Comparison of ENCODE assay signal across 8 cellular contexts in genomic region chr2:233251306-233252116, GRCh38. TPM values are rescaled to one million over a fixed set of nuclear protein-coding genes. Genes with fewer than 3 reads are reported as not detected.
DNase-seq lines count a peak whose midpoint lies in the region; ATAC-seq, FAIRE-seq and TF ChIP-seq lines count a peak whose summit lies in the region.

Gene ATG16L1, plus strand, starts transcription at chr2:233251673. Its CDS starts 155 bp downstream, at chr2:233251828.

- CTCF ChIA-PET in A549 (lab: Yijun Ruan, JAX): interaction anchor here (0.6 to 5.8 kb wide), 42 partner anchors 11 to 649 kb away, joined by 3 to 49 read pairs (median 4); partner anchors contain the start of gene DGKD

- H3K27ac ChIP-seq in A549: peak within 1 kb of the TSS; percentile 91 to 99
- peak within 1 kb of the TSS; percentile 56 to 92 (median 73) for H3K27ac ChIP-seq in body of pancreas
- H3K27ac ChIP-seq in sigmoid colon: peak within 1 kb of the TSS; percentile 90 to 97 (median 94)

- under 1% methylated on average over 33 of the region's 75 CpGs for WGBS in A549 (ENCODE audit: missing lambda C conversion rate)
- WGBS in body of pancreas, 2 donors: 1% methylated on average over 29 to 73 of the region's 75 CpGs
- WGBS in sigmoid colon, 2 donors: 0% methylated on average over 75 of the region's 75 CpGs

- POLR2A ChIA-PET in A549 (lab: Yijun Ruan, JAX): interaction anchor here (0.6 to 1.2 kb wide), 6 partner anchors 9 to 395 kb away, joined by 3 to 5 read pairs (median 4); no protein-coding TSS in a partner anchor

- no peak for FAIRE-seq in A549 (lab: Jason Lieb, UNC)
- FAIRE-seq in TTC549 (lab: Jason Lieb, UNC): peak; percentile 57

- peak; percentile 98 for TF ChIP-seq CTCF in A549 (IDR thresholded peaks at IDR 0.05)
- TF ChIP-seq CTCF in body of pancreas (IDR thresholded peaks at IDR 0.05): peak; percentile 86 to 99 (median 99)
- TF ChIP-seq CTCF in sigmoid colon (IDR thresholded peaks at IDR 0.05): peak; percentile 76 to 88 (median 84)

- peak; percentile 95 to 97 for ATAC-seq in A549
- ATAC-seq in HG03066 (IDR thresholded peaks at IDR 0.05; ENCODE audit: low read depth, unreplicated experiment): peak; percentile 95
- ATAC-seq in body of pancreas: peak; percentile 100

- H3K4me1 ChIP-seq in A549 (peaks cover 56% of the 10 kb centered on the region), body of pancreas (peaks cover 22% of the 10 kb centered on the region), sigmoid colon (peaks cover 0 to 40% (median 33%) of the 10 kb centered on the region in 4 donors)

- no peaks in the 10 kb centered on the region for H3K36me3 ChIP-seq in body of pancreas (replicated peaks in 1 of 2; ENCODE audit: insufficient read depth in 1 of 2, low read depth in 2 of 2)
- peaks cover 0 to 10% (median 2%) of the 10 kb centered on the region in 4 donors for H3K36me3 ChIP-seq in sigmoid colon

- TF ChIP-seq EP300 in A549 (IDR thresholded peaks at IDR 0.05) (no peak), sigmoid colon (IDR thresholded peaks at IDR 0.05) (peak in 2 of 4 donors; percentile 19 to 77)

- H3K27me3 ChIP-seq in body of pancreas: no peaks in the 10 kb centered on the region
- no peaks in the 10 kb centered on the region for H3K27me3 ChIP-seq in sigmoid colon

- TF ChIP-seq POLR2A in A549 (IDR thresholded peaks at IDR 0.05; ENCODE audit: low read length) (peak; percentile 91), GM18526 (IDR thresholded peaks at IDR 0.05; ENCODE audit: extremely low read depth, insufficient read length) (peak; percentile 90), body of pancreas (IDR thresholded peaks at IDR 0.05) (peak; percentile 52 to 90 (median 86)), sigmoid colon (IDR thresholded peaks at IDR 0.05) (peak; percentile 77 to 83)

- peak within 1 kb of the TSS; percentile 85 for H3K4me2 ChIP-seq in A549

- TF ChIP-seq RAD21 in A549 (conservative IDR thresholded peaks at IDR 0.05 in 1 of 2, IDR thresholded peaks at IDR 0.05 in 1 of 2): peak; percentile 97 to 100

- intact Hi-C loops in body of pancreas (cut with DNase I): no loop called here
- intact Hi-C loops in sigmoid colon (cut with DNase I): loop anchor here (1.0 to 10.0 kb wide), 7 partner anchors 103 to 749 kb away; partner anchors contain the start of genes DGKD and GIGYF2

- H3K9me3 ChIP-seq in A549: no peaks in the 10 kb centered on the region
- no peaks in the 10 kb centered on the region for H3K9me3 ChIP-seq in body of pancreas
- H3K9me3 ChIP-seq in sigmoid colon: no peaks in the 10 kb centered on the region

- peak within 1 kb of the TSS; percentile 95 for H3K4me3 ChIP-seq in A549
- peak within 1 kb of the TSS; percentile 77 to 100 for H3K4me3 ChIP-seq in body of pancreas
- H3K4me3 ChIP-seq in sigmoid colon: peak within 1 kb of the TSS; percentile 92 to 99 (median 96)

- DNase-seq in A549 (ENCODE audit: low read depth in 1 of 2, low spot score in 1 of 2): peak; percentile 96 to 98
- DNase-seq in NCI-H2107 treated with DMSO at 0.1 percent for 48 hours (lab: John Stamatoyannopoulos, UW; ENCODE audit: unreplicated experiment): peak; percentile 56
- DNase-seq in body of pancreas: peak; percentile 96 to 97 (median 97)
- DNase-seq in iPS DF 19.7 (ENCODE audit: low read depth, low spot score): peak; percentile 70
- peak; percentile 98 for DNase-seq in sigmoid colon

TF ChIP-seq in A549, 52 proteins besides CTCF, POLR2A, EP300 and RAD21 (continues in another document):
- TF ChIP-seq KDM5A (IDR thresholded peaks at IDR 0.05) (peak; percentile 44), ZNF302 (CRISPR knock-in tag; IDR thresholded peaks at IDR 0.05) (no peak), TFCP2L1 (CRISPR knock-in tag; IDR thresholded peaks at IDR 0.05) (0 out of 2 replicates have a peak, but pooled peaks have one; percentile 36), HOXB5 (CRISPR knock-in tag; IDR thresholded peaks at IDR 0.05) (no peak; the same call in 1 of the 2 replicates), HDAC2 (IDR thresholded peaks at IDR 0.05) (peak; percentile 99), BCL3 (IDR thresholded peaks at IDR 0.05) (peak; percentile 85; the same call in 1 of the 3 replicates), E2F6 (IDR thresholded peaks at IDR 0.05; ENCODE audit: borderline replicate concordance, low read depth) (peak; percentile 80), HEYL (CRISPR knock-in tag; IDR thresholded peaks at IDR 0.05) (no peak), HOXA7 (CRISPR knock-in tag; IDR thresholded peaks at IDR 0.05) (no peak), MAX (IDR thresholded peaks at IDR 0.05) (peak; percentile 88), ESRRA (IDR thresholded peaks at IDR 0.05; ENCODE audit: borderline replicate concordance, low read length) (no peak), MAFK (IDR thresholded peaks at IDR 0.05; ENCODE audit: partially characterized antibody) (no peak), NPAS2 (CRISPR knock-in tag; IDR thresholded peaks at IDR 0.05; ENCODE audit: borderline replicate concordance) (no peak), CBX2 (IDR thresholded peaks at IDR 0.05; ENCODE audit: borderline replicate concordance, low read depth) (no peak), HOXB13 (CRISPR knock-in tag; IDR thresholded peaks at IDR 0.05; ENCODE audit: low read depth) (no peak), POLR2AphosphoS2 (conservative IDR thresholded peaks at IDR 0.05; ENCODE audit: low read length) (no peak), RCOR1 (IDR thresholded peaks at IDR 0.05; ENCODE audit: low read depth, low read length) (peak; percentile 89), JUNB (IDR thresholded peaks at IDR 0.05) (no peak), HMGXB4 (CRISPR knock-in tag; IDR thresholded peaks at IDR 0.05; ENCODE audit: borderline replicate concordance) (no peak), ZC3H11A (IDR thresholded peaks at IDR 0.05) (no peak), PBX3 (IDR thresholded peaks at IDR 0.05) (no peak), SMC3 (IDR thresholded peaks at IDR 0.05) (peak; percentile 98), MYC (IDR thresholded peaks at IDR 0.05; ENCODE audit: borderline replicate concordance, low read length) (peak; percentile 21; the same call in 1 of the 2 replicates), JUN (IDR thresholded peaks at IDR 0.05) (peak; percentile 82 to 83; a peak in 3 of 5 replicates), BHLHE40 (IDR thresholded peaks at IDR 0.05; ENCODE audit: low read depth, low read length) (0 out of 2 replicates have a peak, but pooled peaks have one; percentile 26), NFE2L2 (conservative IDR thresholded peaks at IDR 0.05; ENCODE audit: low read length) (no peak), RFX5 (IDR thresholded peaks at IDR 0.05) (no peak)

RNA-seq across cellular contexts. Expression of gene ATG16L1, which starts in this region (rescaled TPM):
- polyA plus RNA-seq in A549 (2011; rRNA removed): 70.9 and 72.3 TPM in 2 replicates
- 33.9 and 40.9 TPM in 2 replicates for polyA plus RNA-seq in A549 (2012; cell fraction: cytosol; rRNA removed)
- polyA plus RNA-seq in A549 (2012; cell fraction: nucleus; rRNA removed): 58.9 and 71.6 TPM in 2 replicates
- 42.5 to 45.1 TPM (median 44.5 TPM) in 3 replicates for polyA plus RNA-seq in A549 (2017; fragmentation: RNase III; extraction: RNeasy Plus Mini Kit Qiagen cat#74134 plus additional on column Dnase treatment)
- polyA minus RNA-seq in A549 (2011; rRNA and poly(A)+ RNA removed): 49.8 and 52.7 TPM in 2 replicates
- 10 to 100 TPM; 23.7 to 29.1 TPM for total RNA-seq in body of pancreas
- 10 to 100 TPM; 19.6 to 37.3 (median 32.4) TPM for total RNA-seq in sigmoid colon
- polyA plus RNA-seq in sigmoid colon: 10 to 100 TPM; 16.2 to 19.2 (median 18.2) TPM

Comparison
In these comparisons a context has a peak if more than half of its experiments do, and no peak if none do; other contexts are left out.
1. Peak in every context shown above with its lines: DNase-seq, ATAC-seq, H3K4me3 ChIP-seq and H3K27ac ChIP-seq.